In the genomic region with DNA sequence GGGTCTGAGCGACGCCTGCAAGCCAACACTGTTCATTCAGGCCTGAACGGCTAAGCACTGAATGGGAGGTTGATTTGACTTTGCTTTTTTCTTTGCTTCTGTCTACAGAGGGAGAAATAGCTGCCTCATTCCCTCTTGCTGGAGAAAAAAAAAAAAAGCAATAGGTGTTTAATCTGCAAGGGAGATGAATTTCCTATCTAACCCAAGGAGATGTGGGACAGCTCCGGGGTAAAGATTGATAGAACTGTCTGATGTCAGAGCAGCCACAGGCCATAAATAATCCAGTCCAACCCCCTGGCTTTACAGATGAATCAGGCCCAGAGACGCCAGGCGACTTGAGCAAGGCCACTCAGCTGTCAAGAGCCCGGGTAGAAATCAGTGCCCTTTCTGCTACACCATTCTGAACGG, we compare ENCODE assay signal across 8 cellular contexts.
A peak's percentile ranks its signal among the peaks of the same experiment; 100 is the strongest.
DNase-seq lines count a peak whose midpoint lies in the region; ATAC-seq, FAIRE-seq and TF ChIP-seq lines count a peak whose summit lies in the region.

No MANE protein-coding gene starts in this region.

- peak overlapping the region; percentile 38 to 61 for H3K4me3 ChIP-seq in Panc1 (ENCODE audit: low read depth in 2 of 2, low read length in 2 of 2)
- peak overlapping the region in 1 of 3 experiments; percentile 1 for H3K4me3 ChIP-seq in endothelial cell of umbilical vein (replicated peaks in 1 of 3; ENCODE audit: insufficient read depth in 1 of 3, low read depth in 1 of 3, low read length in 3 of 3)
- peak overlapping the region; percentile 36 for H3K4me3 ChIP-seq in ovary

- H3K9me3 ChIP-seq in Panc1 (ENCODE audit: control insufficient read depth, insufficient read depth, low read depth, low read length) (no peaks in the 10 kb centered on the region), endothelial cell of umbilical vein (replicated peaks; ENCODE audit: control insufficient read depth, insufficient read depth, low read length) (no peaks in the 10 kb centered on the region), ovary (no peaks in the 10 kb centered on the region)

- TF ChIP-seq EP300 in ovary (IDR thresholded peaks at IDR 0.05): no peak

- peak overlapping the region; percentile 9 for H3K4me2 ChIP-seq in endothelial cell of umbilical vein (ENCODE audit: insufficient read depth, low read length)

- H3K9ac ChIP-seq in endothelial cell of umbilical vein (replicated peaks; ENCODE audit: extremely low read depth, insufficient read depth, low read length): peak overlapping the region; percentile 44

- POLR2A ChIA-PET in Panc1 (lab: Charles Lee) (no interaction called here), endothelial cell of umbilical vein (lab: Charles Lee) (interaction anchor here (1.2 kb wide), 1 partner anchor 63 kb away, joined by 10 read pairs; no protein-coding TSS in a partner anchor)

- H3K4me1 ChIP-seq in Panc1 (ENCODE audit: control insufficient read depth, insufficient read depth, low read length): peaks cover 37% of the 10 kb centered on the region
- H3K4me1 ChIP-seq in endothelial cell of umbilical vein (ENCODE audit: control insufficient read depth, extremely low read depth, insufficient read depth, low read length): peaks cover 11% of the 10 kb centered on the region
- peaks cover 4% of the 10 kb centered on the region for H3K4me1 ChIP-seq in ovary (ENCODE audit: insufficient read depth)

- dilution Hi-C loops in endothelial cell of umbilical vein (cut with MboI; ENCODE audit: extremely low pct_ligation_motif_present, low sequenced_read_pairs): no loop called here

- intact Hi-C loops in Panc1 (cut with micrococcal nuclease; ENCODE audit: unreplicated experiment): no loop called here
- intact Hi-C loops in endothelial cell of umbilical vein (cut with micrococcal nuclease): loop anchor here (1.0 to 10.0 kb wide), 5 partner anchors 53 to 436 kb away; no protein-coding TSS in a partner anchor
- intact Hi-C loops in ovary (cut with DNase I): no loop called here

- no peaks in the 10 kb centered on the region for H3K9me1 ChIP-seq in endothelial cell of umbilical vein (replicated peaks; ENCODE audit: control insufficient read depth, extremely low read depth, insufficient read depth, low read length)

- H2AFZ ChIP-seq in endothelial cell of umbilical vein (ENCODE audit: low read depth, low read length): peak overlapping the region; percentile 70

- H3K27me3 ChIP-seq in Panc1 (ENCODE audit: control insufficient read depth, insufficient read depth, low read length) (no peaks in the 10 kb centered on the region), endothelial cell of umbilical vein (ENCODE audit: control insufficient read depth in 2 of 2, insufficient read depth in 2 of 2, low read length in 2 of 2) (no peaks in the 10 kb centered on the region), ovary (no peaks in the 10 kb centered on the region)

- H4K20me1 ChIP-seq in endothelial cell of umbilical vein (replicated peaks; ENCODE audit: control insufficient read depth, extremely low read depth, insufficient read depth, low read length): no peaks in the 10 kb centered on the region

- no TSS peak for BruUV-seq in Panc1 (replicated peaks; lab: Mats Ljungman, UMichigan)
- TSS peak; percentile 88 for BruUV-seq in endothelial cell of umbilical vein (replicated peaks; lab: Mats Ljungman, UMichigan)

- DNase-seq in ELR (ENCODE audit: low read depth): peak; percentile 14
- no peak for DNase-seq in Panc1 (ENCODE audit: low read depth, low spot score)
- no peak for DNase-seq in endothelial cell of umbilical vein (ENCODE audit: low read depth, low spot score)
- no peak for DNase-seq in ovary
- no peak for DNase-seq in stimulated activated naive CD4-positive, alpha-beta T cell treated with Interleukin-2 at 50 U/mL for 16 hours (lab: John Stamatoyannopoulos, UW)
- no peak for DNase-seq in GM13977 (ENCODE audit: low spot score)
- no peak for DNase-seq in SHP77 (lab: John Stamatoyannopoulos, UW)
- no peak for DNase-seq in CD1c-positive myeloid dendritic cell (ENCODE audit: extremely low spot score)

- TF ChIP-seq POLR2A in endothelial cell of umbilical vein (IDR thresholded peaks at IDR 0.05; ENCODE audit: low read depth, low read length): no peak
- no peak for TF ChIP-seq POLR2A in ovary (IDR thresholded peaks at IDR 0.05)

- no peaks in the 10 kb centered on the region for H3K79me2 ChIP-seq in endothelial cell of umbilical vein (ENCODE audit: control insufficient read depth, insufficient read depth, low read length)

- H3K27ac ChIP-seq in Panc1 (ENCODE audit: low read length): peak overlapping the region; percentile 90
- H3K27ac ChIP-seq in endothelial cell of umbilical vein (ENCODE audit: insufficient read depth, low read depth, low read length): peak overlapping the region; percentile 63
- H3K27ac ChIP-seq in ovary: peak overlapping the region in 1 of 2 donors; percentile 84

- no peak for FAIRE-seq in endothelial cell of umbilical vein (lab: Jason Lieb, UNC)

- in situ Hi-C loops in Panc1 (cut with HindIII; ENCODE audit: low pct_unique_long_range_greater_than_20kb, low sequenced_read_pairs): no loop called here
- in situ Hi-C loops in GM13977 (cut with MboI; ENCODE audit: low pct_unique_long_range_greater_than_20kb, low sequenced_read_pairs, unreplicated experiment): no loop called here

- no peak for ATAC-seq in Panc1

- WGBS in ovary, 3 donors: 26 to 31% (median 26%) methylated on average over 8 of the region's 8 CpGs

- H3K36me3 ChIP-seq in Panc1 (ENCODE audit: control insufficient read depth, insufficient read depth, low read length) (no peaks in the 10 kb centered on the region), endothelial cell of umbilical vein (ENCODE audit: control insufficient read depth in 2 of 2, extremely low read depth in 1 of 2, insufficient read depth in 2 of 2, low read length in 2 of 2) (no peaks in the 10 kb centered on the region), ovary (no peaks in the 10 kb centered on the region)

- CTCF ChIA-PET in Panc1 (lab: Charles Lee) (no interaction called here), endothelial cell of umbilical vein (lab: Charles Lee) (interaction anchor here (1.0 kb wide), 1 partner anchor 52 kb away, joined by 3 read pairs; no protein-coding TSS in a partner anchor)

- TF ChIP-seq CTCF in Panc1 (IDR thresholded peaks at IDR 0.05): no peak
- TF ChIP-seq CTCF in endothelial cell of umbilical vein (IDR thresholded peaks at IDR 0.05; ENCODE audit: extremely low read depth in 1 of 2, insufficient read depth in 1 of 2, low read depth in 1 of 2, low read length in 2 of 2): no peak
- no peak for TF ChIP-seq CTCF in ovary (IDR thresholded peaks at IDR 0.05)
- TF ChIP-seq CTCF in GM13977 (IDR thresholded peaks at IDR 0.05; ENCODE audit: extremely low read depth, insufficient read depth, missing control alignments): no peak

TF ChIP-seq in endothelial cell of umbilical vein, 7 proteins besides CTCF, POLR2A, EP300 and RAD21:
- TF ChIP-seq MAX (IDR thresholded peaks at IDR 0.05; ENCODE audit: insufficient read depth, insufficient read length) (no peak), MYC (IDR thresholded peaks at IDR 0.05; ENCODE audit: low read depth, low read length) (no peak), POLR2AphosphoS5 (IDR thresholded peaks at IDR 0.05; ENCODE audit: insufficient read depth, low read depth, low read length) (no peak), FOS (IDR thresholded peaks at IDR 0.05; ENCODE audit: borderline replicate concordance, insufficient read depth, low read length) (no peak), JUN (IDR thresholded peaks at IDR 0.05; ENCODE audit: borderline replicate concordance, insufficient read depth, insufficient read length, low read depth) (no peak), EZH2 (IDR thresholded peaks at IDR 0.05; ENCODE audit: borderline replicate concordance, low read depth, low read length, severe bottlenecking) (no peak), GATA2 (IDR thresholded peaks at IDR 0.05; ENCODE audit: insufficient read depth, insufficient read length, low read depth, low read length) (no peak)
